Comparison of ENCODE assay signal across 8 cellular contexts in the genomic region with DNA sequence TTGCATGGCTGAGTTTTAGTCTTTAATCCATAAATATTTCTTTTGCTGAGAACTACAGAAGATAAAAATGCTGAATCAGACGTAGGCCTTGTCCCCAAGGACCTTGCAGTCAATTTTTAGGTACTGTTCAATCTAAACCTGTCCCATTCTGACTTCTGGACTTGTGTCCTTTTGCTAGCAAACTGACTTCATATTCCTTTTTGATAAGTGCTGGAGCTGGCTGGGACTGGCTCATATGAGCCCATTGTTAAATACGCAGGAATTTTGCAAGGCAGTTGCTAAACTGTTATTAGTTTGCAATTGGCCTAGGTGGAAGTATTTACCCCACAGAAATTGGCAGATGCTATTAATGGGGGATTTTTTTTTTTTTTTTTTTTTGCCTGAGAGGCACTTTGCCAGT.
"Had no signal": no experiment of that assay in that cellular context is flagged by ENCODE, and none has a peak within 500 bp of the region (broad histone marks: within the 10 kb centered on the region; RNA-seq: fewer than 3 reads in every experiment).

No MANE protein-coding gene starts in this region.

- FAIRE-seq: HepG2, HTR-8/SVneo, K562 had no signal

- H3K27ac Mint-ChIP-seq: IgD-negative memory B cell had no signal

- H3K27ac ChIP-seq: HL-60 had no signal

- DNase-seq: IMR-90, KBM-7, KG1 had no signal

- H3K4me3 ChIP-seq: K562 had no signal

- H3K4me3 Mint-ChIP-seq: IgD-negative memory B cell had no signal

- H3K4me1 Mint-ChIP-seq: IgD-negative memory B cell had no signal

- H3K27me3 Mint-ChIP-seq: IgD-negative memory B cell had no signal

- ATAC-seq: HepG2, K562 had no signal
